28 cellular contexts compared by ENCODE assay signal in the genomic region with DNA sequence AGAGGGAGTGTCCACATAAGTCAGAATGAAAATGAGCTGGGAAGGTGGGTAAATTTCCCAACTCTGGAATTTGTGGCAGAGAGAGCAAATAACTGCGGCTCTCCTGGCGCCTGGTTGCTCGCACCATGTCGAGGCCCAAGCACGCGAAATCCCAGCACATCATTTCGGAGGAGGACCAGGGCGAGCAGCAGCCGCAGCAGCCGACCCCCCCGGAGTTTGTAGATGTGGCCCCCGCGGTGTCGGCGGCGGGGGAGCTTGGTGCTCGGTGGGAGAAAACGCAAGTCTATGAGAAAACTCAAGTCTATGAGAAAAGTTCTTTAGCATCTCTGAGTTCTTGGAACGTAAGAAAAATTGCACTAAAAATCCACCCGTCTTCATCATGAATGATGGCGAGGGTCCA.
"Had no signal": no experiment of that assay in that cellular context is flagged by ENCODE, and none has a peak within 500 bp of the region (broad histone marks: within the 10 kb centered on the region; RNA-seq: fewer than 3 reads in every experiment).

No MANE protein-coding gene starts in this region.

- H3K9me3 ChIP-seq: stomach, suprapubic skin, testis, thoracic aorta, thyroid gland, tibial artery, tibial nerve, transverse colon, upper lobe of left lung, upper lobe of right lung, uterus, vagina had no signal

- H3K36me3 ChIP-seq: stomach, suprapubic skin, thoracic aorta, thyroid gland, tibial artery, tibial nerve, transverse colon, upper lobe of left lung, upper lobe of right lung, uterus, vagina had no signal

- H3K27me3 ChIP-seq: stomach, suprapubic skin, testis, thyroid gland, tibial artery, tibial nerve, transverse colon, upper lobe of left lung, upper lobe of right lung, uterus, vagina had no signal

- H3K4me1 Mint-ChIP-seq: stimulated activated effector memory CD8-positive, alpha-beta T cell treated with anti-CD3 and anti-CD28 coated beads, Interleukin-12 subunit alpha, Interleukin-12 subunit beta, amount 100 ng/mL, for 72 hours; stimulated activated memory B cell treated with anti-CD40 and anti-IgM and Interleukin-4, amounts not matched to agents 10 μg/mL and 1 μg/mL and 100 μg/mL, for 72 hours; stimulated activated naive B cell treated with anti-CD40 and anti-IgM and Interleukin-4, amounts not matched to agents 10 μg/mL and 1 μg/mL and 100 μg/mL, for 72 hours; stimulated activated naive CD8-positive, alpha-beta T cell treated with anti-CD3 and anti-CD28 coated beads, Interleukin-15, amount 100 ng/mL, for 72 hours had no signal

- H3K9me3 Mint-ChIP-seq: stimulated activated effector memory CD8-positive, alpha-beta T cell treated with anti-CD3 and anti-CD28 coated beads, Interleukin-12 subunit alpha, Interleukin-12 subunit beta, amount 100 ng/mL, for 72 hours; stimulated activated memory B cell treated with anti-CD40 and anti-IgM and Interleukin-4, amounts not matched to agents 10 μg/mL and 1 μg/mL and 100 μg/mL, for 72 hours; stimulated activated naive B cell treated with anti-CD40 and anti-IgM and Interleukin-4, amounts not matched to agents 10 μg/mL and 1 μg/mL and 100 μg/mL, for 72 hours; stimulated activated naive CD8-positive, alpha-beta T cell treated with anti-CD3 and anti-CD28 coated beads, Interleukin-15, amount 100 ng/mL, for 72 hours; stimulated activated naive CD8-positive, alpha-beta T cell treated with anti-CD3 and anti-CD28 coated beads, Interleukin-15, Interleukin-2, amounts not matched to agents 100 ng/mL and 50 ng/mL, for 24 hours had no signal

- H3K4me3 Mint-ChIP-seq: stimulated activated effector memory CD8-positive, alpha-beta T cell treated with anti-CD3 and anti-CD28 coated beads, Interleukin-12 subunit alpha, Interleukin-12 subunit beta, amount 100 ng/mL, for 72 hours; stimulated activated memory B cell treated with anti-CD40 and anti-IgM and Interleukin-4, amounts not matched to agents 10 μg/mL and 1 μg/mL and 100 μg/mL, for 72 hours; stimulated activated naive B cell treated with anti-CD40 and anti-IgM and Interleukin-4, amounts not matched to agents 10 μg/mL and 1 μg/mL and 100 μg/mL, for 72 hours; stimulated activated naive CD8-positive, alpha-beta T cell treated with anti-CD3 and anti-CD28 coated beads, Interleukin-15, amount 100 ng/mL, for 72 hours; stimulated activated naive CD8-positive, alpha-beta T cell treated with anti-CD3 and anti-CD28 coated beads, Interleukin-15, Interleukin-2, amounts not matched to agents 100 ng/mL and 50 ng/mL, for 24 hours; type B pancreatic cell had no signal

- H3K4me1 ChIP-seq: stomach, suprapubic skin, thyroid gland, tibial artery, tibial nerve, transverse colon, upper lobe of left lung, upper lobe of right lung, uterus, vagina had no signal

- H3K36me3 Mint-ChIP-seq: stimulated activated effector memory CD8-positive, alpha-beta T cell treated with anti-CD3 and anti-CD28 coated beads, Interleukin-12 subunit alpha, Interleukin-12 subunit beta, amount 100 ng/mL, for 72 hours; stimulated activated memory B cell treated with anti-CD40 and anti-IgM and Interleukin-4, amounts not matched to agents 10 μg/mL and 1 μg/mL and 100 μg/mL, for 72 hours; stimulated activated naive B cell treated with anti-CD40 and anti-IgM and Interleukin-4, amounts not matched to agents 10 μg/mL and 1 μg/mL and 100 μg/mL, for 72 hours; type B pancreatic cell had no signal

- DNase-seq: stimulated activated CD4-positive, alpha-beta T cell treated with anti-CD3 and anti-CD28 coated beads, Interleukin-2, amount 100 ng/mL, for 48 hours; stimulated activated CD4-positive, alpha-beta T cell treated with anti-CD3 and anti-CD28 coated beads, Interleukin-4, amount 100 ng/mL, for 1 hour; stimulated activated CD4-positive, alpha-beta T cell treated with anti-CD3 and anti-CD28 coated beads, Interleukin-4, amount 100 ng/mL, for 24 hours; stimulated activated CD4-positive, alpha-beta T cell treated with anti-CD3 and anti-CD28 coated beads, Interleukin-4, amount 100 ng/mL, for 4 hours; stimulated activated CD8-positive, alpha-beta memory T cell treated with anti-CD3 and anti-CD28 coated beads, Interleukin-4, amount 100 ng/mL, for 48 hours; stimulated activated naive B cell treated with anti-CD40 and anti-IgM and Interleukin-4, amounts not matched to agents 10 μg/mL and 1 μg/mL and 100 μg/mL, for 72 hours; stimulated activated naive CD4-positive, alpha-beta T cell; stimulated activated naive CD4-positive, alpha-beta T cell treated with Interleukin-2 at 50 U/mL for 16 hours; stimulated activated naive CD8-positive, alpha-beta T cell treated with anti-CD3 and anti-CD28 coated beads, Interleukin-15, amount 100 ng/mL, for 72 hours; stimulated activated naive CD8-positive, alpha-beta T cell treated with anti-CD3 and anti-CD28 coated beads, Interleukin-15, Interleukin-2, amounts not matched to agents 100 U/mL and 50 U/mL, for 24 hours; stomach; substantia nigra; thyroid gland; tibial artery; transverse colon; trophoblast cell; upper lobe of right lung; uterus had no signal

- H3K27ac ChIP-seq: stomach, suprapubic skin, testis, thoracic aorta, thyroid gland, tibial artery, tibial nerve, transverse colon, upper lobe of left lung, upper lobe of right lung, uterus, vagina had no signal

- H3K27me3 Mint-ChIP-seq: stimulated activated memory B cell treated with anti-CD40 and anti-IgM and Interleukin-4, amounts not matched to agents 10 μg/mL and 1 μg/mL and 100 μg/mL, for 72 hours; stimulated activated naive B cell treated with anti-CD40 and anti-IgM and Interleukin-4, amounts not matched to agents 10 μg/mL and 1 μg/mL and 100 μg/mL, for 72 hours; stimulated activated naive CD8-positive, alpha-beta T cell treated with anti-CD3 and anti-CD28 coated beads, Interleukin-15, Interleukin-2, amounts not matched to agents 100 ng/mL and 50 ng/mL, for 24 hours had no signal

- H3K27ac Mint-ChIP-seq: stimulated activated effector memory CD8-positive, alpha-beta T cell treated with anti-CD3 and anti-CD28 coated beads, Interleukin-12 subunit alpha, Interleukin-12 subunit beta, amount 100 ng/mL, for 72 hours; stimulated activated memory B cell treated with anti-CD40 and anti-IgM and Interleukin-4, amounts not matched to agents 10 μg/mL and 1 μg/mL and 100 μg/mL, for 72 hours; stimulated activated naive B cell treated with anti-CD40 and anti-IgM and Interleukin-4, amounts not matched to agents 10 μg/mL and 1 μg/mL and 100 μg/mL, for 72 hours; stimulated activated naive CD8-positive, alpha-beta T cell treated with anti-CD3 and anti-CD28 coated beads, Interleukin-15, amount 100 ng/mL, for 72 hours; stimulated activated naive CD8-positive, alpha-beta T cell treated with anti-CD3 and anti-CD28 coated beads, Interleukin-15, Interleukin-2, amounts not matched to agents 100 ng/mL and 50 ng/mL, for 24 hours; type B pancreatic cell had no signal

- ATAC-seq: stimulated activated effector memory CD8-positive, alpha-beta T cell treated with anti-CD3 and anti-CD28 coated beads, Interleukin-12 subunit alpha, Interleukin-12 subunit beta, amount 100 ng/mL, for 72 hours; stimulated activated memory B cell treated with anti-CD40 and anti-IgM and Interleukin-4, amounts not matched to agents 10 μg/mL and 1 μg/mL and 100 μg/mL, for 72 hours; stimulated activated naive B cell treated with anti-CD40 and anti-IgM and Interleukin-4, amounts not matched to agents 10 μg/mL and 1 μg/mL and 100 μg/mL, for 72 hours; stimulated activated naive CD8-positive, alpha-beta T cell treated with anti-CD3 and anti-CD28 coated beads, Interleukin-15, amount 100 ng/mL, for 72 hours; stimulated activated naive CD8-positive, alpha-beta T cell treated with anti-CD3 and anti-CD28 coated beads, Interleukin-15, Interleukin-2, amounts not matched to agents 100 U/mL and 50 U/mL, for 24 hours had no signal

- H3K4me3 ChIP-seq: stomach, suprapubic skin, testis, thoracic aorta, thyroid gland, tibial artery, tibial nerve, transverse colon, upper lobe of left lung, upper lobe of right lung, uterus, vagina had no signal
